ENCODE assay signal across 11 cellular contexts in the genomic region with DNA sequence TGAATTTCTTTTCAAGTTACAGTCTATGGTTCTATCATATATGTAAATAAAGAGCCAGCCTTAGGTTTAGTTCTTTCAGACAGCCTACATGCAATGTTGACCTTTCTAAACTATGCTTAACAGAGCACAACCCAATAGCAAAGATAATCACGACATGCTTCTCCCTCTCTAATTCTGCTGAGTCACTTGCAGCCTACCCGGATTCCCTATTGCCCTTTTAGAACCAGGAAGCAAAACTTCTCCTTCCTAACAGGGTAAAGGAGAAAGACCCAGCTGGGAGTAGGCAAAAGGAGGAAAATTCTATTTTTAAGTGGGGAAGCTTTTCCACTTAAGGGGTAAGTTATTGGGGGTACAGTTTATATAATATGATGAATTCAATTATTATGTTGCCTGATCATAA.
A peak's percentile ranks its signal among the peaks of the same experiment; 100 is the strongest.
DNase-seq lines count a peak whose midpoint lies in the region; ATAC-seq, FAIRE-seq and TF ChIP-seq lines count a peak whose summit lies in the region.
"Had no signal": no experiment of that assay in that cellular context is flagged by ENCODE, and none has a peak within 500 bp of the region (broad histone marks: within the 10 kb centered on the region; RNA-seq: fewer than 3 reads in every experiment).

No MANE protein-coding gene starts in this region.

- H3K4me3 ChIP-seq in pancreas (no peak overlapping the region), kidney (ENCODE audit: low read length in 2 of 2) (no peak overlapping the region)

- H3K36me3 ChIP-seq in pancreas (no peaks in the 10 kb centered on the region), kidney (ENCODE audit: control insufficient read depth in 1 of 2, insufficient read depth in 2 of 2, low read length in 2 of 2) (no peaks in the 10 kb centered on the region)

- ATAC-seq in pancreas (peak in 3 of 4 donors; percentile 38 to 71 (median 66)), GM21528 (IDR thresholded peaks at IDR 0.05; ENCODE audit: low FRiP score, unreplicated experiment) (no peak)
- ATAC-seq: stimulated activated memory B cell treated with anti-CD40 and anti-IgM and Interleukin-4, amounts not matched to agents 10 μg/mL and 1 μg/mL and 100 μg/mL, for 72 hours had no signal

- H3K4me1 ChIP-seq in pancreas (peaks cover 0 to 4% (median 0%) of the 10 kb centered on the region in 3 donors), kidney (ENCODE audit: control insufficient read depth in 1 of 2, insufficient read depth in 1 of 2, low read depth in 1 of 2, low read length in 2 of 2) (peaks cover 2 to 5% of the 10 kb centered on the region in 2 donors)

- H3K9ac ChIP-seq in kidney (ENCODE audit: low read length in 2 of 2), result no peak overlapping the region

- DNase-seq in NCI-H1417 (lab: John Stamatoyannopoulos, UW) (peak in 2 of 3 experiments; percentile 16 to 65), NCI-H1417 treated with DMSO at 0.1 percent for 48 hours (lab: John Stamatoyannopoulos, UW) (no peak), NCI-H69 (lab: John Stamatoyannopoulos, UW) (peak; percentile 73), fibroblast of gingiva (ENCODE audit: low read depth) (peak; percentile 70), pancreas (no peak), kidney (no peak), RWPE1 (ENCODE audit: low spot score) (no peak)
- DNase-seq: NCI-H146 had no signal

- no peaks in the 10 kb centered on the region for H3K27me3 ChIP-seq in pancreas

- TF ChIP-seq CTCF in pancreas (IDR thresholded peaks at IDR 0.05), result no peak
- no peak for TF ChIP-seq CTCF in kidney (IDR thresholded peaks at IDR 0.05; ENCODE audit: borderline replicate concordance, extremely low read depth, insufficient read depth)
- no peak for TF ChIP-seq CTCF in RWPE1 (conservative IDR thresholded peaks at IDR 0.05; ENCODE audit: low read depth)

- 4 to 6% methylated on average over 2 of the region's 2 CpGs for WGBS in pancreas, 2 donors

- no peak overlapping the region for H3K27ac ChIP-seq in pancreas
- H3K27ac ChIP-seq in kidney (ENCODE audit: low read depth in 2 of 2, low read length in 2 of 2), result no peak overlapping the region
- H3K27ac ChIP-seq in RWPE1, result no peak overlapping the region

- CTCF ChIA-PET in RWPE1 (lab: Yijun Ruan, JAX), result interaction anchor here (0.9 kb wide), 1 partner anchor 303 kb away, joined by 3 read pairs; no protein-coding TSS in a partner anchor

- no peaks in the 10 kb centered on the region for H3K9me3 ChIP-seq in pancreas
- H3K9me3 ChIP-seq in kidney (ENCODE audit: control insufficient read depth in 1 of 2, low read length in 2 of 2), result no peaks in the 10 kb centered on the region

- POLR2A ChIA-PET in RWPE1 (lab: Yijun Ruan, JAX; ENCODE audit: low non-redundant PET), result no interaction called here

- intact Hi-C loops in pancreas (cut with DNase I) (no loop called here), kidney (cut with DNase I) (no loop called here)

- FAIRE-seq in pancreas (lab: Jason Lieb, UNC) (no peak), kidney (lab: Jason Lieb, UNC) (no peak)
- FAIRE-seq: endometrium had no signal

Comparison
In these comparisons a context has a peak if more than half of its experiments do, and no peak if none do; other contexts are left out.
1. DNase-seq: peak in NCI-H1417 (2 of 3), NCI-H69 (single experiment) and fibroblast of gingiva (single experiment); none in NCI-H1417 treated with DMSO at 0.1 percent for 48 hours (single experiment), pancreas (0 of 6), kidney (single experiment) and RWPE1 (single experiment).